ENCODE assay signal across 37 cellular contexts in the genomic region with DNA sequence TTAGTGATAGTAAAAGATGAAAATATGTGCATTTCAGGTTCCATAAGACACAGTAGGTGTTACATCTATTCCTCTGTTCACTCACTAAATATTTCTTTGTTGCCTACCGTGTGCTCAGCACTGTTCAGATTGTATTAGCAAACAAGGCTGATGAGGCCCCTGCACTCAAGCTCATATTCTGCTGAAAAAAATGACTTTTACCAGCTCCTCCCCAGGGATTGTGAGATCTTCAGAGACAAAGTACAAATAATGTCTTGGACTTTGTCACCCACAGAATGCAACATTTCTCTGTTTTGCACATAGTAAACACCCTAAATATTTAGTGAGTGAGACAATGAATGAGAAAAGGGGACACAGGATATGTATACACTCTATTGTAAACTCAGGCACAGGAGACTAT. TPM values are rescaled to one million over a fixed set of nuclear protein-coding genes. Genes with fewer than 3 reads are reported as not detected.
"Had no signal": no experiment of that assay in that cellular context is flagged by ENCODE, and none has a peak within 500 bp of the region (broad histone marks: within the 10 kb centered on the region; RNA-seq: fewer than 3 reads in every experiment).

No MANE protein-coding gene starts in this region.

- H3K4me1 Mint-ChIP-seq: activated CD4-positive, alpha-beta T cell treated with anti-CD3 and anti-CD28 coated beads for 36 hours; activated CD4-positive, alpha-beta T cell treated with anti-CD3 and anti-CD28 coated beads, Interleukin-2, amount 10 ng/mL, durations not matched to agents 24 days and 14 days; activated CD8-positive, alpha-beta memory T cell treated with anti-CD3 and anti-CD28 coated beads, Interleukin-2, amount 10 ng/mL, durations not matched to agents 7 days and 5 days; activated naive CD4-positive, alpha-beta T cell treated with anti-CD3 and anti-CD28 coated beads, Interleukin-2, amount 50 U/mL, for 24 hours; activated naive CD8-positive, alpha-beta T cell treated with anti-CD3 and anti-CD28 coated beads for 36 hours; activated naive CD8-positive, alpha-beta T cell treated with anti-CD3 and anti-CD28 coated beads, Interleukin-2, amount 50 U/mL, for 24 hours; central memory CD8-positive, alpha-beta T cell had no signal

- H3K27me3 Mint-ChIP-seq: activated CD4-positive, alpha-beta T cell treated with anti-CD3 and anti-CD28 coated beads for 36 hours; activated CD4-positive, alpha-beta T cell treated with anti-CD3 and anti-CD28 coated beads, Interleukin-2, amount 10 ng/mL, durations not matched to agents 24 days and 14 days; activated CD8-positive, alpha-beta memory T cell treated with anti-CD3 and anti-CD28 coated beads, Interleukin-2, amount 10 ng/mL, durations not matched to agents 7 days and 5 days; central memory CD8-positive, alpha-beta T cell; dendritic cell treated with granulocyte-macrophage colony-stimulating factor and Interleukin-4, amounts not matched to agents 40 ng/mL and 50 ng/mL, for 4 days had no signal

- H3K27ac ChIP-seq: adrenal gland, body of pancreas, coronary artery, dorsolateral prefrontal cortex, WERI-Rb-1 had no signal

- H3K36me3 ChIP-seq: adrenal gland, WERI-Rb-1 had no signal

- H3K27ac Mint-ChIP-seq: activated CD4-positive, alpha-beta memory T cell treated with anti-CD3 and anti-CD28 coated beads for 36 hours; activated CD4-positive, alpha-beta T cell treated with anti-CD3 and anti-CD28 coated beads for 36 hours; activated CD4-positive, alpha-beta T cell treated with anti-CD3 and anti-CD28 coated beads, Interleukin-2, amount 10 ng/mL, durations not matched to agents 24 days and 14 days; activated CD8-positive, alpha-beta memory T cell treated with anti-CD3 and anti-CD28 coated beads, Interleukin-2, amount 10 ng/mL, durations not matched to agents 7 days and 5 days; activated CD8-positive, alpha-beta T cell treated with anti-CD3 and anti-CD28 coated beads, Interleukin-2, amount 10 ng/mL, durations not matched to agents 7 days and 5 days; activated naive CD4-positive, alpha-beta T cell treated with anti-CD3 and anti-CD28 coated beads for 36 hours; activated naive CD4-positive, alpha-beta T cell treated with anti-CD3 and anti-CD28 coated beads, Interleukin-2, amount 50 U/mL, for 24 hours; activated naive CD8-positive, alpha-beta T cell treated with anti-CD3 and anti-CD28 coated beads for 36 hours; activated naive CD8-positive, alpha-beta T cell treated with anti-CD3 and anti-CD28 coated beads, Interleukin-2, amount 50 U/mL, for 24 hours; activated T-helper 1 cell treated with anti-CD3 and anti-CD28 coated beads, Interleukin-12 subunit alpha, Interleukin-12 subunit beta, Interleukin-2, Interleukin-4 antibody, amounts not matched to agents 30 ng/mL and 10 ng/mL and 1 ng/mL, durations not matched to agents 14 hours and 24 hours and 36 hours; activated T-helper 2 cell treated with anti-CD3 and anti-CD28 coated beads, Interferon-gamma antibody, Interleukin-2, Interleukin-4, amounts not matched to agents 10 μg/mL and 5 μg/mL and 100 μg/mL, durations not matched to agents 14 hours and 24 hours and 36 hours; dendritic cell treated with granulocyte-macrophage colony-stimulating factor and Interleukin-4, amounts not matched to agents 40 ng/mL and 50 ng/mL, for 4 days; T-helper 1 cell treated with Interleukin-12 subunit alpha and Interleukin-12 subunit beta and Interleukin-4 antibody, amounts not matched to agents 30 μg/mL and 1 μg/mL, for 36 hours had no signal

- H3K27me3 ChIP-seq: adrenal gland, body of pancreas had no signal

- DNase-seq: activated CD4-positive, alpha-beta memory T cell treated with anti-CD3 and anti-CD28 coated beads for 36 hours; activated CD4-positive, alpha-beta T cell treated with anti-CD3 and anti-CD28 coated beads for 36 hours; activated CD4-positive, alpha-beta T cell treated with anti-CD3 and anti-CD28 coated beads, Interleukin-2, amount 10 ng/mL, durations not matched to agents 24 days and 14 days; activated CD4-positive, CD25-positive, alpha-beta regulatory T cell; activated CD4-positive, CD25-positive, alpha-beta regulatory T cell treated with anti-CD3 and anti-CD28 coated beads, Interleukin-2, amount 50 U/mL, for 72 hours; activated CD8-positive, alpha-beta memory T cell treated with anti-CD3 and anti-CD28 coated beads, Interleukin-2, amount 10 ng/mL, durations not matched to agents 7 days and 5 days; activated CD8-positive, alpha-beta memory T cell treated with anti-CD3 and anti-CD28 coated beads, Interleukin-2, amount 50 U/mL, for 4 hours; activated CD8-positive, alpha-beta T cell treated with anti-CD3 and anti-CD28 coated beads, Interleukin-2, amount 10 ng/mL, durations not matched to agents 7 days and 5 days; activated effector memory CD4-positive, alpha-beta T cell treated with anti-CD3 and anti-CD28 coated beads, Interleukin-2, amount 50 U/mL, for 16 hours; activated naive CD4-positive, alpha-beta T cell treated with anti-CD3 and anti-CD28 coated beads for 36 hours; activated naive CD8-positive, alpha-beta T cell treated with anti-CD3 and anti-CD28 coated beads for 36 hours; activated naive CD8-positive, alpha-beta T cell treated with anti-CD3 and anti-CD28 coated beads, Interleukin-2, amount 50 U/mL, for 24 hours; activated T-cell treated with anti-CD3 and anti-CD28 coated beads, Interleukin-2, amount 50 U/mL, for 1 hour; activated T-cell treated with anti-CD3 and anti-CD28 coated beads, Interleukin-2, amount 50 U/mL, for 48 hours; adrenal gland; amygdala; aorta; body of pancreas; dorsolateral prefrontal cortex; effector memory CD4-positive, alpha-beta T cell; endodermal cell; foreskin fibroblast; head of caudate nucleus; T1000; WERI-Rb-1 had no signal

- H3K4me1 ChIP-seq: adrenal gland, body of pancreas had no signal

- H3K9me3 Mint-ChIP-seq: activated naive CD4-positive, alpha-beta T cell treated with anti-CD3 and anti-CD28 coated beads for 36 hours; dendritic cell treated with granulocyte-macrophage colony-stimulating factor and Interleukin-4, amounts not matched to agents 40 ng/mL and 50 ng/mL, for 4 days had no signal

- H3K4me3 Mint-ChIP-seq: activated CD4-positive, alpha-beta memory T cell treated with anti-CD3 and anti-CD28 coated beads for 36 hours; activated CD4-positive, alpha-beta T cell treated with anti-CD3 and anti-CD28 coated beads for 36 hours; activated CD4-positive, alpha-beta T cell treated with anti-CD3 and anti-CD28 coated beads, Interleukin-2, amount 10 ng/mL, durations not matched to agents 24 days and 14 days; activated CD8-positive, alpha-beta memory T cell treated with anti-CD3 and anti-CD28 coated beads, Interleukin-2, amount 10 ng/mL, durations not matched to agents 7 days and 5 days; activated CD8-positive, alpha-beta T cell treated with anti-CD3 and anti-CD28 coated beads, Interleukin-2, amount 10 ng/mL, durations not matched to agents 7 days and 5 days; activated naive CD4-positive, alpha-beta T cell treated with anti-CD3 and anti-CD28 coated beads for 36 hours; activated naive CD4-positive, alpha-beta T cell treated with anti-CD3 and anti-CD28 coated beads, Interleukin-2, amount 50 U/mL, for 24 hours; activated naive CD8-positive, alpha-beta T cell treated with anti-CD3 and anti-CD28 coated beads for 36 hours; activated naive CD8-positive, alpha-beta T cell treated with anti-CD3 and anti-CD28 coated beads, Interleukin-2, amount 50 U/mL, for 24 hours; activated T-helper 1 cell treated with anti-CD3 and anti-CD28 coated beads, Interleukin-12 subunit alpha, Interleukin-12 subunit beta, Interleukin-2, Interleukin-4 antibody, amounts not matched to agents 30 ng/mL and 10 ng/mL and 1 ng/mL, durations not matched to agents 14 hours and 24 hours and 36 hours; central memory CD8-positive, alpha-beta T cell; dendritic cell treated with granulocyte-macrophage colony-stimulating factor and Interleukin-4, amounts not matched to agents 40 ng/mL and 50 ng/mL, for 4 days; endodermal cell; T-helper 1 cell treated with Interleukin-12 subunit alpha and Interleukin-12 subunit beta and Interleukin-4 antibody, amounts not matched to agents 30 μg/mL and 1 μg/mL, for 36 hours had no signal

- H3K9me3 ChIP-seq: adrenal gland, body of pancreas had no signal

- H3K36me3 Mint-ChIP-seq: activated CD8-positive, alpha-beta memory T cell treated with anti-CD3 and anti-CD28 coated beads, Interleukin-2, amount 10 ng/mL, durations not matched to agents 7 days and 5 days; activated naive CD4-positive, alpha-beta T cell treated with anti-CD3 and anti-CD28 coated beads, Interleukin-2, amount 50 U/mL, for 24 hours; activated naive CD8-positive, alpha-beta T cell treated with anti-CD3 and anti-CD28 coated beads for 36 hours had no signal

- H3K4me3 ChIP-seq: adrenal gland, body of pancreas, coronary artery, dorsolateral prefrontal cortex had no signal

- ATAC-seq: activated CD4-positive, alpha-beta T cell treated with anti-CD3 and anti-CD28 coated beads for 36 hours; activated CD8-positive, alpha-beta memory T cell treated with anti-CD3 and anti-CD28 coated beads, Interleukin-2, amount 10 ng/mL, durations not matched to agents 7 days and 5 days; activated CD8-positive, alpha-beta T cell treated with anti-CD3 and anti-CD28 coated beads, Interleukin-2, amount 10 ng/mL, durations not matched to agents 7 days and 5 days; activated naive CD8-positive, alpha-beta T cell treated with anti-CD3 and anti-CD28 coated beads, Interleukin-2, amount 50 U/mL, for 24 hours; body of pancreas; esophagus mucosa had no signal

- FAIRE-seq: bronchial epithelial cell, frontal cortex had no signal

RNA-seq across cellular contexts. Expression of a gene that starts 21.9 kb away (rescaled TPM):
- total RNA-seq: activated CD4-positive, alpha-beta memory T cell treated with anti-CD3 and anti-CD28 coated beads for 36 hours; activated CD4-positive, alpha-beta T cell treated with anti-CD3 and anti-CD28 coated beads for 36 hours; activated CD4-positive, alpha-beta T cell treated with anti-CD3 and anti-CD28 coated beads, Interleukin-2, amount 10 ng/mL, durations not matched to agents 24 days and 14 days; activated CD8-positive, alpha-beta memory T cell treated with anti-CD3 and anti-CD28 coated beads for 36 hours; activated CD8-positive, alpha-beta memory T cell treated with anti-CD3 and anti-CD28 coated beads, Interleukin-2, amount 10 ng/mL, durations not matched to agents 7 days and 5 days; activated CD8-positive, alpha-beta T cell treated with anti-CD3 and anti-CD28 coated beads, Interleukin-2, amount 10 ng/mL, durations not matched to agents 7 days and 5 days; activated naive CD4-positive, alpha-beta T cell treated with anti-CD3 and anti-CD28 coated beads for 36 hours; activated naive CD8-positive, alpha-beta T cell treated with anti-CD3 and anti-CD28 coated beads for 36 hours; activated T-helper 1 cell treated with anti-CD3 and anti-CD28 coated beads, Interleukin-12 subunit alpha, Interleukin-12 subunit beta, Interleukin-2, Interleukin-4 antibody, amounts not matched to agents 30 ng/mL and 10 ng/mL and 1 ng/mL, durations not matched to agents 14 hours and 24 hours and 36 hours; activated T-helper 2 cell treated with anti-CD3 and anti-CD28 coated beads, Interferon-gamma antibody, Interleukin-2, Interleukin-4, amounts not matched to agents 10 μg/mL and 5 μg/mL and 100 μg/mL, durations not matched to agents 14 hours and 24 hours and 36 hours; T-helper 2 cell treated with Interferon-gamma antibody and Interleukin-4, amounts not matched to agents 100 ng/mL and 5 ng/mL, for 36 hours had no signal
